Comparison of ENCODE assay signal across 8 cellular contexts in the genomic region with DNA sequence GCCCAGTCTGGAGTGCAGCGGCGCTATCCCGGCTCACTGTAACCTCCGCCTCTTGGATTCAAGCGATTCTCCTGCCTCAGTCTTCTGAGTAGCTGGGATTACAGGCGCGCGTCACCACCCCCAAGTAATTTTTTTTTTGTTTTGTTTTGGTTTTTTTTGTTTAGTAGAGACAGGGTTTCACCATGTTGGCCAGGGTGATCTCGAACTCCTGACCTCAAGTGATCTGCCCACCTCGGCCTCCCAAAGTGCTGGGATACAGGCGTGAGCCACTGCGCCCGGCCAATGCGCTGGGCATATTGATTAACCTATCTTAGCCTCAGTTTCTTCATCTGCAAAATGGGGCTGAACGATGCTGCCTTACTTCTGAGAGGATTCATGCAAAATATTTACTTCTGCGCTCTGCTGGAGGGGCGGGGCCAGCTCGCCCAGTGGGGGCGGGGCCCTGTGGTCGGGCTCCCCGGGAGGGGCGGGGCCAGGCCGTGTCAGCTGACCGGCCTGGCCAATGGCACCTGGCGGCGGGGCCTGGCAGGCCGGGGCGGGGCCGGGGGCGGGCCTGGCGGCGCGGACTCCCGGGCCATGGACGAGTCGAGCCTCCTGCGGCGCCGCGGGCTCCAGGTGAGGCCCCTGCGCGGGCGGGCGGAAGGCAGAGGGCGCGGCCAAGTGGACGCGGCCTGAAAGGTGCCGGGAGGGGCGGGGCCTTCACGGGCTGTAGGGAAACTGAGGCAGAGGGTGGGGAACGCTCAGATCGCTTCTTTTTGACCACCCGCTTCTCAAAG. TPM values are rescaled to one million over a fixed set of nuclear protein-coding genes. Genes with fewer than 3 reads are reported as not detected.
DNase-seq lines count a peak whose midpoint lies in the region; ATAC-seq and TF ChIP-seq lines count a peak whose summit lies in the region.

A gene (plus strand): TSS at position 562 of the 776 bp plus-strand sequence. CDS start 15 bp downstream, at position 577.

- TF ChIP-seq POLR2A in erythroblast (IDR thresholded peaks at IDR 0.05; ENCODE audit: low read length), result peak; percentile 47

- H2AFZ ChIP-seq in OCI-LY3 (ENCODE audit: low read depth, low read length), result no peak within 1 kb of the TSS

- ATAC-seq in GM18511 (IDR thresholded peaks at IDR 0.05; ENCODE audit: unreplicated experiment) (peak; percentile 60), HG03280 (IDR thresholded peaks at IDR 0.05; ENCODE audit: unreplicated experiment) (peak; percentile 71)

- peak within 1 kb of the TSS; percentile 91 for H3K27ac ChIP-seq in OCI-LY3 (ENCODE audit: low read length)

- peaks cover 18% of the 10 kb centered on the region for H3K4me1 ChIP-seq in OCI-LY3 (ENCODE audit: low read length)

- H3K36me3 ChIP-seq in OCI-LY3 (replicated peaks; ENCODE audit: low read depth, low read length), result peaks cover 17% of the 10 kb centered on the region

- peak within 1 kb of the TSS; percentile 93 for H3K9ac ChIP-seq in OCI-LY3 (ENCODE audit: low read length)

- 0 out of 2 replicates have a peak, but pooled peaks cover 4% of the 10 kb centered on the region for H4K20me1 ChIP-seq in OCI-LY3 (ENCODE audit: insufficient read depth, low read length)

- H3K9me3 ChIP-seq in OCI-LY3 (ENCODE audit: insufficient read depth, low read length), result no peaks in the 10 kb centered on the region

- peak within 1 kb of the TSS; percentile 88 for H3K4me3 ChIP-seq in OCI-LY3 (ENCODE audit: low read length)

- peaks cover 24% of the 10 kb centered on the region for H3K79me2 ChIP-seq in OCI-LY3 (ENCODE audit: low read length)

- H3K27me3 ChIP-seq in OCI-LY3 (ENCODE audit: low read depth, low read length), result no peaks in the 10 kb centered on the region

- DNase-seq in A172 (ENCODE audit: low spot score) (peak; percentile 74), activated T-cell treated with anti-CD3 and anti-CD28 coated beads for 24 hours (ENCODE audit: low read depth) (peak; percentile 86), erythroblast (lab: John Stamatoyannopoulos, UW) (peak; percentile 93 to 97), mucosa of gallbladder (ENCODE audit: low spot score) (peak; percentile 91)
- peak; percentile 96 for DNase-seq in stimulated activated CD8-positive, alpha-beta memory T cell treated with anti-CD3 and anti-CD28 coated beads, Interleukin-4, amount 100 ng/mL, for 48 hours

- H3K4me2 ChIP-seq in OCI-LY3 (ENCODE audit: low read length), result peak within 1 kb of the TSS; percentile 95

- peak; percentile 12; the same call in 1 of the 2 replicates for TF ChIP-seq CTCF in OCI-LY3 (IDR thresholded peaks at IDR 0.05; ENCODE audit: low read depth, low read length)

RNA-seq across cellular contexts. Expression of the gene that starts here (rescaled TPM):
- total RNA-seq in A172 (2014; rRNA removed; shearing (Covaris generic)), result 2.7 and 3.0 TPM in 2 replicates
- total RNA-seq in mucosa of gallbladder, result 24.5 TPM

Comparison
In these comparisons a context has a peak if more than half of its experiments do, and no peak if none do; other contexts are left out.
1. Peak in every context shown above with its lines: DNase-seq, ATAC-seq, H3K4me3 ChIP-seq and H3K27ac ChIP-seq.